8 cellular contexts compared by ENCODE assay signal in the genomic region with DNA sequence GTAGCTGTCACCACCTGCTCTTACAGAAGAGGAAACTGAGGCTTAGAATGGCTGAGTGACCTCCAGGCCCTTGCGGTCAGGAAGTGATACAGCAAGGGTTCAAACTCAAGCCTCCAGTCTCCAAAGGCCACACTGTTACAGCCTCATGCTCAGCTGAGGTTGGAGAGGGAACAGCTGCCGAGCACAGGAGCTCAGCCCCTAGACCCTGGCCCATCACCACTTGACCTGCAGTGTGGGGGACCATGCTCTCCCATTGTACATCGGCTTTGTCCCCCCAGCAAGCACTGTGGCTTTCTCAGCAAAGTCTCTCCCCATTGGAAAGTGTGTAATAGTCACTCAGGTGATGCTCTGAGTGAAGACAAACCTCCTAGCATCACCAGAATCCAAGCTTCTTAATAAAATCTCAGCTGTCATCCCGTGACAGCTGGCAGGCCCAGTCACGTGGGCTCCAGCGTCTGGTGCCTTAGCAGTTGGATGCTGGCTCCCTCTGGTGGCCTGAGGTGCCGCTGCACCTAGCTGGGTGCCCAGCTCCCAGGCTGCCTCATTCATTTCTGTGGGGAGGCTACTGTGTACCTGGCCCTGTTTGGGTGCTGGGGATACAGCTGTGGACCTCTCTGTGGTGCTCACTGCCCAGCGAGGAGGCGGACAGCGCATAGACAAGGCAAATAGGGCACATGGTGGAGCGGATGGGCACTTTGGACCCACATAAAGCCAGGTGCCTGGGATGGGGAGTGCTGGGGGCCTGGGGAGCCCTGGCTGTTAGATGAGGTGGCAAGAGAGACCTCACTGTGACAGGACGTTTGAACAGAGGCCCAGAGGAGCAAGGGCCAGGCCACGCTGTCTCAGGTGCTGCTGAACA. TPM values are rescaled to one million over a fixed set of nuclear protein-coding genes. Genes with fewer than 3 reads are reported as not detected.
A peak's percentile ranks its signal among the peaks of the same experiment; 100 is the strongest.
DNase-seq lines count a peak whose midpoint lies in the region; ATAC-seq and TF ChIP-seq lines count a peak whose summit lies in the region.

No MANE protein-coding gene starts in this region.

- H3K36me3 ChIP-seq in MM.1S (replicated peaks; ENCODE audit: insufficient read depth, low read length) (no peaks in the 10 kb centered on the region), SJSA1 (peaks cover 30% of the 10 kb centered on the region), testis (ENCODE audit: low read depth, missing control alignments) (no peaks in the 10 kb centered on the region)

- H3K27me3 Mint-ChIP-seq in osteocyte (ENCODE audit: unreplicated experiment), result no peaks in the 10 kb centered on the region

- H3K27ac ChIP-seq in MM.1S (ENCODE audit: low read length), result no peak overlapping the region
- H3K27ac ChIP-seq in SJSA1, result no peak overlapping the region
- H3K27ac ChIP-seq in testis, result peak overlapping the region; percentile 63 to 75

- H3K4me3 Mint-ChIP-seq in osteocyte (ENCODE audit: unreplicated experiment), result no peak overlapping the region

- no peaks in the 10 kb centered on the region for H4K20me1 ChIP-seq in MM.1S (ENCODE audit: insufficient read depth, low read length)

- no peaks in the 10 kb centered on the region for H3K9me2 ChIP-seq in MM.1S (replicated peaks; ENCODE audit: insufficient read depth, low read length)

- H3F3A ChIP-seq in MM.1S (ENCODE audit: insufficient read depth, low read length), result no peaks in the 10 kb centered on the region

- DNase-seq in DMS53 (lab: John Stamatoyannopoulos, UW) (peak; percentile 93), MM.1S (peak; percentile 80), SJSA1 (ENCODE audit: low read depth in 1 of 2, low spot score in 2 of 2) (peak; percentile 69 to 89), foreskin melanocyte (peak; percentile 68), osteocyte (ENCODE audit: extremely low spot score, unreplicated experiment) (peak; percentile 93), testis (peak; percentile 94)
- peak; percentile 65 for DNase-seq in activated gamma-delta T cell treated with anti-CD3 and anti-CD28 coated beads, Interleukin-2, amount 50 U/mL, for 16 hours (ENCODE audit: low read depth)

- peaks cover 9% of the 10 kb centered on the region for H3K36me3 Mint-ChIP-seq in osteocyte (ENCODE audit: unreplicated experiment)

- H3K4me1 ChIP-seq in MM.1S (ENCODE audit: low read length), result no peaks in the 10 kb centered on the region
- peaks cover 10% of the 10 kb centered on the region for H3K4me1 ChIP-seq in SJSA1 (replicated peaks)
- peaks cover 36% of the 10 kb centered on the region for H3K4me1 ChIP-seq in testis

- H3K9ac ChIP-seq in MM.1S (ENCODE audit: low read length), result no peak overlapping the region

- 46 to 51% methylated on average over 11 to 13 of the region's 13 CpGs for WGBS in testis, 2 donors

- no peak overlapping the region for H3K4me2 ChIP-seq in MM.1S (ENCODE audit: low read depth, low read length)

- H3K9me3 ChIP-seq in MM.1S (replicated peaks; ENCODE audit: insufficient read depth, low read length), result no peaks in the 10 kb centered on the region
- H3K9me3 ChIP-seq in SJSA1 (replicated peaks), result no peaks in the 10 kb centered on the region
- no peaks in the 10 kb centered on the region for H3K9me3 ChIP-seq in testis

- TF ChIP-seq CTCF in MM.1S (IDR thresholded peaks at IDR 0.05; ENCODE audit: low read length) (peak; percentile 97), osteocyte (IDR thresholded peaks at IDR 0.05) (peak; percentile 98), testis (IDR thresholded peaks at IDR 0.05) (peak; percentile 97 to 99 (median 99))

- peak overlapping the region; percentile 50 for H2AFZ ChIP-seq in MM.1S (ENCODE audit: low read length)

- H3K4me1 Mint-ChIP-seq in osteocyte (ENCODE audit: unreplicated experiment), result peaks cover 16% of the 10 kb centered on the region

- H3K27me3 ChIP-seq in MM.1S (replicated peaks; ENCODE audit: insufficient read depth, low read length), result peaks cover 72% of the 10 kb centered on the region
- H3K27me3 ChIP-seq in SJSA1 (replicated peaks), result no peaks in the 10 kb centered on the region
- no peaks in the 10 kb centered on the region for H3K27me3 ChIP-seq in testis

- H3K4me3 ChIP-seq in MM.1S (ENCODE audit: low read length) (no peak overlapping the region), SJSA1 (no peak overlapping the region), testis (no peak overlapping the region)

- intact Hi-C loops in testis (cut with DNase I; ENCODE audit: low total_unique reads), result loop anchor here (5.0 kb wide), 1 partner anchor 51 kb away; a partner anchor contains a TSS

- peak; percentile 51 for ATAC-seq in GM21737 (IDR thresholded peaks at IDR 0.05; ENCODE audit: unreplicated experiment)

- no peak for TF ChIP-seq POLR2A in testis (IDR thresholded peaks at IDR 0.05)

- no peaks in the 10 kb centered on the region for H3K79me2 ChIP-seq in MM.1S (ENCODE audit: low read length)

- peak overlapping the region; percentile 80 for H3K27ac Mint-ChIP-seq in osteocyte (ENCODE audit: unreplicated experiment)

- no peaks in the 10 kb centered on the region for H3K9me3 Mint-ChIP-seq in osteocyte (ENCODE audit: unreplicated experiment)

RNA-seq across cellular contexts. Expression of a gene that starts 19.1 kb away (rescaled TPM):
- 1.4 and 3.1 TPM in 2 replicates for total RNA-seq in SJSA1 (2014; rRNA removed; shearing (Covaris generic))
- 0.43 and 0.47 TPM in 2 replicates for total RNA-seq in osteocyte
- total RNA-seq in testis, result 10 to 100 TPM in 1 of 2 donors, 1 to 10 TPM in 1; 9.2 to 10.7 TPM
- 15.2 TPM for polyA plus RNA-seq in testis (ENCODE audit: insufficient read depth, low read depth, low replicate concordance)

RNA-seq across cellular contexts. Expression of a gene that starts 53.2 kb away (rescaled TPM):
- total RNA-seq in SJSA1 (2014; rRNA removed; shearing (Covaris generic)), result 2.6 TPM in 2 replicates
- total RNA-seq in osteocyte (5.1 TPM in 2 replicates), testis (1 to 10 TPM; 7.1 to 8.3 TPM)
- polyA plus RNA-seq in testis (ENCODE audit: insufficient read depth, low read depth, low replicate concordance), result 5.1 TPM

RNA-seq across cellular contexts. Expression of a gene that starts 59.0 kb away (rescaled TPM):
- total RNA-seq in SJSA1 (2014; rRNA removed; shearing (Covaris generic)), result 70.2 and 74.5 TPM in 2 replicates
- total RNA-seq in osteocyte (137 and 149 TPM in 2 replicates), testis (10 to 100 TPM; 46.7 to 55.6 TPM)
- 162 TPM for polyA plus RNA-seq in testis (ENCODE audit: insufficient read depth, low read depth, low replicate concordance)

RNA-seq across cellular contexts. Expression of a gene that starts 59.4 kb away (rescaled TPM):
- 181 and 185 TPM in 2 replicates for total RNA-seq in SJSA1 (2014; rRNA removed; shearing (Covaris generic))
- total RNA-seq in osteocyte (19.5 and 19.8 TPM in 2 replicates), testis (10 to 100 TPM; 22.7 to 31.5 TPM)
- polyA plus RNA-seq in testis (ENCODE audit: insufficient read depth, low read depth, low replicate concordance), result 27.3 TPM

Comparison
In these comparisons a context has a peak if more than half of its experiments do, and no peak if none do; other contexts are left out.
1. H3K27ac ChIP-seq: peak in testis (2 of 2); none in MM.1S (single experiment) and SJSA1 (single experiment).
2. Peak in every context shown above with its lines, with median percentiles within 50 percentile points of each other: DNase-seq and CTCF ChIP-seq.